Comparison of ENCODE assay signal across 1 cellular context in genomic region chr6:39844866-39845265, GRCh38.
TF ChIP-seq lines count a peak whose summit lies in the region.

No MANE protein-coding gene starts in this region.

TF ChIP-seq in HepG2, 621 proteins besides CTCF, POLR2A, EP300 and RAD21:
- no peak for TF ChIP-seq ZBTB38 (CRISPR knock-in tag; IDR thresholded peaks at IDR 0.05)
- no peak for TF ChIP-seq ZNF605 (CRISPR knock-in tag; IDR thresholded peaks at IDR 0.05)
- TF ChIP-seq ATF7 (IDR thresholded peaks at IDR 0.05): 0 out of 2 replicates have a peak, but pooled peaks have one; percentile 2
- TF ChIP-seq ATF7 (CRISPR knock-in tag; IDR thresholded peaks at IDR 0.05): no peak
- no peak for TF ChIP-seq NAIF1 (CRISPR knock-in tag; IDR thresholded peaks at IDR 0.05; ENCODE audit: borderline replicate concordance)
- TF ChIP-seq ZNF513 (CRISPR knock-in tag; conservative IDR thresholded peaks at IDR 0.05): no peak
- TF ChIP-seq NBN (conservative IDR thresholded peaks at IDR 0.05): 0 out of 2 replicates have a peak, but pooled peaks have one; percentile 11
- TF ChIP-seq ZNF687 (CRISPR knock-in tag; IDR thresholded peaks at IDR 0.05): no peak
- TF ChIP-seq TEAD3 (CRISPR knock-in tag; optimal IDR thresholded peaks at IDR 0.05; ENCODE audit: borderline replicate concordance): no peak
- no peak for TF ChIP-seq HNRNPL (IDR thresholded peaks at IDR 0.05; ENCODE audit: low read depth, low read length)
- TF ChIP-seq MXI1 (IDR thresholded peaks at IDR 0.05; ENCODE audit: borderline replicate concordance, low read depth, low read length): no peak
- TF ChIP-seq IKZF1 (IDR thresholded peaks at IDR 0.05): 0 out of 2 replicates have a peak, but pooled peaks have one; percentile 72
- TF ChIP-seq ZKSCAN8 (CRISPR knock-in tag; IDR thresholded peaks at IDR 0.05; ENCODE audit: borderline replicate concordance): no peak
- TF ChIP-seq SNRNP70 (IDR thresholded peaks at IDR 0.05; ENCODE audit: low read depth, low read length): no peak
- TF ChIP-seq BRCA1 (CRISPR knock-in tag; IDR thresholded peaks at IDR 0.05): no peak
- no peak for TF ChIP-seq CREM (IDR thresholded peaks at IDR 0.05)
- no peak for TF ChIP-seq CREM (CRISPR knock-in tag; IDR thresholded peaks at IDR 0.05)
- no peak for TF ChIP-seq ZNF660 (CRISPR knock-in tag; IDR thresholded peaks at IDR 0.05; ENCODE audit: borderline replicate concordance, low read depth)
- TF ChIP-seq IKZF4 (CRISPR knock-in tag; IDR thresholded peaks at IDR 0.05; ENCODE audit: borderline replicate concordance, low read depth, not compliant biosample characterization): no peak
- no peak for TF ChIP-seq KDM4B (CRISPR knock-in tag; IDR thresholded peaks at IDR 0.05)
- TF ChIP-seq DMTF1 (CRISPR knock-in tag; IDR thresholded peaks at IDR 0.05): no peak
- TF ChIP-seq POLR2AphosphoS2 (IDR thresholded peaks at IDR 0.05; ENCODE audit: low read depth, low read length): no peak
- no peak for TF ChIP-seq ZNF543 (CRISPR knock-in tag; IDR thresholded peaks at IDR 0.05)
- TF ChIP-seq SAFB2 (CRISPR knock-in tag; IDR thresholded peaks at IDR 0.05; ENCODE audit: borderline replicate concordance, low read depth): no peak
- no peak for TF ChIP-seq TOE1 (CRISPR knock-in tag; IDR thresholded peaks at IDR 0.05)
- TF ChIP-seq SSRP1 (CRISPR knock-in tag; IDR thresholded peaks at IDR 0.05): no peak
- TF ChIP-seq ZNF646 (CRISPR knock-in tag; IDR thresholded peaks at IDR 0.05): 0 out of 2 replicates have a peak, but pooled peaks have one; percentile 15
- TF ChIP-seq NFKB2 (CRISPR knock-in tag; IDR thresholded peaks at IDR 0.05; ENCODE audit: borderline replicate concordance): no peak
- no peak for TF ChIP-seq KLF9 (CRISPR knock-in tag; IDR thresholded peaks at IDR 0.05; ENCODE audit: low read depth)
- peak; percentile 81; the same call in 1 of the 2 replicates for TF ChIP-seq TRIM22 (IDR thresholded peaks at IDR 0.05)
- TF ChIP-seq MYNN (CRISPR knock-in tag; IDR thresholded peaks at IDR 0.05; ENCODE audit: low read depth): no peak
- TF ChIP-seq HMG20A (CRISPR knock-in tag; IDR thresholded peaks at IDR 0.05; ENCODE audit: borderline replicate concordance): no peak
- TF ChIP-seq MNT (IDR thresholded peaks at IDR 0.05): peak; percentile 50
- TF ChIP-seq IRF9 (CRISPR knock-in tag; IDR thresholded peaks at IDR 0.05; ENCODE audit: borderline replicate concordance): no peak
- no peak for TF ChIP-seq THRA (CRISPR knock-in tag; IDR thresholded peaks at IDR 0.05; ENCODE audit: borderline replicate concordance)
